ENCODE assay signal across 1 cellular context in genomic region chr19:35620001-35620400, GRCh38.
TF ChIP-seq lines count a peak whose summit lies in the region.

No MANE protein-coding gene starts in this region.

TF ChIP-seq in K562, 482 proteins besides CTCF, POLR2A, EP300 and RAD21:
- no peak for TF ChIP-seq MBD2 (IDR thresholded peaks at IDR 0.05; ENCODE audit: borderline replicate concordance, low read depth)
- no peak for TF ChIP-seq ZNF174 (CRISPR knock-in tag; IDR thresholded peaks at IDR 0.05)
- peak; percentile 57; the same call in 1 of the 2 replicates for TF ChIP-seq POLR2G (IDR thresholded peaks at IDR 0.05; ENCODE audit: low read depth, low read length)
- TF ChIP-seq MIER1 (IDR thresholded peaks at IDR 0.05; ENCODE audit: low read depth): no peak
- no peak for TF ChIP-seq ZKSCAN8 (CRISPR knock-in tag; IDR thresholded peaks at IDR 0.05)
- peak; percentile 46 for TF ChIP-seq RBFOX2 (IDR thresholded peaks at IDR 0.05; ENCODE audit: low read depth, low read length)
- TF ChIP-seq MNT (conservative IDR thresholded peaks at IDR 0.05): no peak
- no peak for TF ChIP-seq YBX1 (IDR thresholded peaks at IDR 0.05)
- TF ChIP-seq NCOA2 (IDR thresholded peaks at IDR 0.05; ENCODE audit: partially characterized antibody in 2 of 2): no peak
